1 cellular context compared by ENCODE assay signal in the genomic region with DNA sequence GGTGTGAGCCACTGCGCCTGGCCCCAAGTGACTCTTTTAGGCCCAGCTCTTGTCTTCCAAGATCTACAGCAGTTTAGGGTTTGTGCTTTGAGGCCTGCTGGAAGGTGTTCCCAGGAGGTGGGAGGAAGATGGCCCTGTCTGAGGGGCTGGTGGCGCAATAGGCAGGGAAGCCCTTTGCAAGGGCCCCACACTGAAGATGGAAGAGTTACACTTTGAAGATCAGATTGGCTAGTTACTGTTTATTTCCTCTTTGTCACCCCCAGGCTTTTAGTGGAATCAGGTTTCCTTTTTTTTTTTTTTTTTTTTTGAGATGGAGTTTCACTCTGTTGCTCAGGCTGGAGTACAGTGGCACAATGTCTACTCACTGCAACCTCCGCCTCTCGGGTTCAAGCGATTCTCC.
TF ChIP-seq lines count a peak whose summit lies in the region.

No MANE protein-coding gene starts in this region.

TF ChIP-seq in HCT116, 20 proteins besides CTCF, POLR2A, EP300 and RAD21 (continued from another document):
- TF ChIP-seq EGR1 (IDR thresholded peaks at IDR 0.05; ENCODE audit: low read depth): no peak
- no peak for TF ChIP-seq SP1 (IDR thresholded peaks at IDR 0.05; ENCODE audit: low read depth)
- TF ChIP-seq EZH2 (IDR thresholded peaks at IDR 0.05): no peak
- no peak for TF ChIP-seq POLR2AphosphoS5 (IDR thresholded peaks at IDR 0.05; ENCODE audit: low read depth, low read length)
- TF ChIP-seq SIN3A (IDR thresholded peaks at IDR 0.05; ENCODE audit: low read depth): no peak
- no peak for TF ChIP-seq ZFX (IDR thresholded peaks at IDR 0.05)
